23 cellular contexts compared by ENCODE assay signal in genomic region chr12:24510581-24511125, GRCh38.
A peak's percentile ranks its signal among the peaks of the same experiment; 100 is the strongest.
DNase-seq lines count a peak whose midpoint lies in the region; ATAC-seq, FAIRE-seq and TF ChIP-seq lines count a peak whose summit lies in the region.
"Had no signal": no experiment of that assay in that cellular context is flagged by ENCODE, and none has a peak within 500 bp of the region (broad histone marks: within the 10 kb centered on the region; RNA-seq: fewer than 3 reads in every experiment).

No MANE protein-coding gene starts in this region.

- dilution Hi-C loops in keratinocyte (cut with MboI; ENCODE audit: extremely low pct_ligation_motif_present, low sequenced_read_pairs) = no loop called here

- peaks cover 7% of the 10 kb centered on the region for H3K36me3 Mint-ChIP-seq in nephron progenitor cell (ENCODE audit: low read depth)
- H3K36me3 Mint-ChIP-seq: CD14-positive monocyte; CD8-positive, alpha-beta memory T cell had no signal

- no peak overlapping the region for H3K4me3 ChIP-seq in HEK293 (ENCODE audit: low read depth, low read length)
- no peak overlapping the region for H3K4me3 ChIP-seq in keratinocyte (ENCODE audit: control insufficient read depth in 2 of 3, extremely low read depth in 1 of 3, insufficient read depth in 2 of 3, low read depth in 1 of 3, low read length in 3 of 3)
- H3K4me3 ChIP-seq: A549; BLaER1 treated with 17β-estradiol and CSF1 and Interleukin-3, amounts not matched to agents 10 nM and 100 nM; HAP-1 had no signal

- peak overlapping the region; percentile 12 for H2AFZ ChIP-seq in keratinocyte (ENCODE audit: control insufficient read depth, low read length)

- no peak for ATAC-seq in activated CD4-positive, CD25-positive, alpha-beta regulatory T cell treated with anti-CD3 and anti-CD28 coated beads, Interleukin-2, amount 50 U/mL, for 24 hours
- ATAC-seq: A549 had no signal

- no peaks in the 10 kb centered on the region for H3K9me1 ChIP-seq in keratinocyte (ENCODE audit: control insufficient read depth, extremely low read depth, insufficient read depth, low read length)

- DNase-seq in SK-MEL-5 (ENCODE audit: low read depth, low spot score) = peak; percentile 60
- DNase-seq in keratinocyte (ENCODE audit: low read depth, low spot score) = no peak
- no peak for DNase-seq in nephron progenitor cell
- DNase-seq in SW 1271 (lab: John Stamatoyannopoulos, UW) = no peak
- DNase-seq in activated CD4-positive, alpha-beta T cell treated with anti-CD3 and anti-CD28 coated beads for 4 hours = no peak
- DNase-seq: 8988T; ACHN; AML-193; BE2C; CD4-positive, alpha-beta T cell; CD8-positive, alpha-beta memory T cell; DMS53; DMS79 treated with DMSO at 0.1 percent for 48 hours; GOT3 had no signal

- peak overlapping the region; percentile 89 for H3K27ac Mint-ChIP-seq in nephron progenitor cell
- H3K27ac Mint-ChIP-seq: CD14-positive monocyte; CD4-positive, alpha-beta T cell; CD8-positive, alpha-beta memory T cell had no signal

- no peaks in the 10 kb centered on the region for H3K36me3 ChIP-seq in HEK293 (ENCODE audit: control insufficient read depth in 2 of 2, insufficient read depth in 1 of 2, low read length in 2 of 2)
- no peaks in the 10 kb centered on the region for H3K36me3 ChIP-seq in keratinocyte (ENCODE audit: control insufficient read depth in 2 of 2, extremely low read depth in 1 of 2, insufficient read depth in 2 of 2, low read length in 2 of 2)
- H3K36me3 ChIP-seq: BE2C; BLaER1 treated with 17β-estradiol and CSF1 and Interleukin-3, amounts not matched to agents 10 nM and 100 nM; HAP-1 had no signal

- POLR2A ChIA-PET in HEK293 (lab: Yijun Ruan, JAX) = no interaction called here

- no peaks in the 10 kb centered on the region for H4K20me1 ChIP-seq in keratinocyte (ENCODE audit: control insufficient read depth, extremely low read depth, insufficient read depth, low read length)
- H4K20me1 ChIP-seq: BLaER1 treated with 17β-estradiol and CSF1 and Interleukin-3, amounts not matched to agents 10 nM and 100 nM had no signal

- no peak for FAIRE-seq in keratinocyte (lab: Jason Lieb, UNC)
- FAIRE-seq: A549, G401.6, GM12892, H54 had no signal

- H3K27ac ChIP-seq in HEK293 (ENCODE audit: extremely low read depth, low read depth, low read length) = no peak overlapping the region
- no peak overlapping the region for H3K27ac ChIP-seq in keratinocyte (ENCODE audit: control insufficient read depth, insufficient read depth, low read length)
- H3K27ac ChIP-seq: A549; BLaER1 treated with 17β-estradiol and CSF1 and Interleukin-3, amounts not matched to agents 10 nM and 100 nM had no signal

- no peaks in the 10 kb centered on the region for H3K27me3 ChIP-seq in keratinocyte (ENCODE audit: control insufficient read depth, extremely low read depth, insufficient read depth, low read length)
- H3K27me3 ChIP-seq: BE2C; BLaER1 treated with 17β-estradiol and CSF1 and Interleukin-3, amounts not matched to agents 10 nM and 100 nM had no signal

- in situ Hi-C loops in SK-MEL-5 (cut with HindIII; ENCODE audit: low pct_unique_long_range_greater_than_20kb, low sequenced_read_pairs) = no loop called here

- no peak for TF ChIP-seq CTCF in HEK293 (tag by site-specific recombination; IDR thresholded peaks at IDR 0.05)
- TF ChIP-seq CTCF in keratinocyte (optimal IDR thresholded peaks at IDR 0.05 in 1 of 3, IDR thresholded peaks at IDR 0.05 in 1 of 3, conservative IDR thresholded peaks at IDR 0.05 in 1 of 3; ENCODE audit: extremely low read depth in 1 of 3, insufficient read depth in 2 of 3, low read length in 3 of 3) = no peak
- no peak for TF ChIP-seq CTCF in nephron progenitor cell (IDR thresholded peaks at IDR 0.05)

- H3K4me2 ChIP-seq in keratinocyte (ENCODE audit: control insufficient read depth, extremely low read depth, insufficient read depth, low read depth, low read length) = no peak overlapping the region
- H3K4me2 ChIP-seq: A549; BLaER1 treated with 17β-estradiol and CSF1 and Interleukin-3, amounts not matched to agents 10 nM and 100 nM had no signal

- peaks cover 7% of the 10 kb centered on the region for H3K9me3 Mint-ChIP-seq in nephron progenitor cell

- no peaks in the 10 kb centered on the region for H3K79me2 ChIP-seq in keratinocyte (ENCODE audit: control insufficient read depth, insufficient read depth, low read length)

- H3K4me3 Mint-ChIP-seq in nephron progenitor cell = no peak overlapping the region
- H3K4me3 Mint-ChIP-seq: CD14-positive monocyte; CD4-positive, alpha-beta T cell; CD8-positive, alpha-beta memory T cell had no signal

- no peak overlapping the region for H3K9ac ChIP-seq in keratinocyte (ENCODE audit: control insufficient read depth, extremely low read depth, insufficient read depth, low read length)
- H3K9ac ChIP-seq: BLaER1 treated with 17β-estradiol and CSF1 and Interleukin-3, amounts not matched to agents 10 nM and 100 nM had no signal

- H3K9me3 ChIP-seq in HEK293 (ENCODE audit: control insufficient read depth, insufficient read depth, low read depth, low read length) (no peaks in the 10 kb centered on the region), keratinocyte (ENCODE audit: control insufficient read depth, low read depth, low read length) (no peaks in the 10 kb centered on the region)
- H3K9me3 ChIP-seq: A549; BE2C; BLaER1 treated with 17β-estradiol and CSF1 and Interleukin-3, amounts not matched to agents 10 nM and 100 nM; HAP-1 had no signal

- CTCF ChIA-PET in HEK293 (lab: Yijun Ruan, JAX) = no interaction called here

- H3K4me1 ChIP-seq in HEK293 (ENCODE audit: control insufficient read depth, insufficient read depth, low read length) (no peaks in the 10 kb centered on the region), keratinocyte (ENCODE audit: control insufficient read depth, extremely low read depth, insufficient read depth, low read length) (no peaks in the 10 kb centered on the region)
- H3K4me1 ChIP-seq: A549; BE2C; BLaER1 treated with 17β-estradiol and CSF1 and Interleukin-3, amounts not matched to agents 10 nM and 100 nM; HAP-1 had no signal

- peaks cover 21% of the 10 kb centered on the region for H3K4me1 Mint-ChIP-seq in nephron progenitor cell
- H3K4me1 Mint-ChIP-seq: CD14-positive monocyte; CD8-positive, alpha-beta memory T cell had no signal

- peaks cover 7% of the 10 kb centered on the region for H3K27me3 Mint-ChIP-seq in nephron progenitor cell (ENCODE audit: low read depth, poor library complexity)
- H3K27me3 Mint-ChIP-seq: CD4-positive, alpha-beta T cell had no signal

TF ChIP-seq in HEK293, 187 proteins besides CTCF, POLR2A, EP300 and RAD21:
- TF ChIP-seq PRDM1 (tag by site-specific recombination; IDR thresholded peaks at IDR 0.05) = peak; percentile 48; the same call in 1 of the 2 replicates
- no peak for TF ChIP-seq ZNF645 (tag by site-specific recombination; IDR thresholded peaks at IDR 0.05)
- TF ChIP-seq ZSCAN16 (tag by site-specific recombination; IDR thresholded peaks at IDR 0.05) = no peak
- no peak for TF ChIP-seq ZNF664 (tag by site-specific recombination; IDR thresholded peaks at IDR 0.05)
